ENCODE assay signal across 22 cellular contexts in the genomic region with DNA sequence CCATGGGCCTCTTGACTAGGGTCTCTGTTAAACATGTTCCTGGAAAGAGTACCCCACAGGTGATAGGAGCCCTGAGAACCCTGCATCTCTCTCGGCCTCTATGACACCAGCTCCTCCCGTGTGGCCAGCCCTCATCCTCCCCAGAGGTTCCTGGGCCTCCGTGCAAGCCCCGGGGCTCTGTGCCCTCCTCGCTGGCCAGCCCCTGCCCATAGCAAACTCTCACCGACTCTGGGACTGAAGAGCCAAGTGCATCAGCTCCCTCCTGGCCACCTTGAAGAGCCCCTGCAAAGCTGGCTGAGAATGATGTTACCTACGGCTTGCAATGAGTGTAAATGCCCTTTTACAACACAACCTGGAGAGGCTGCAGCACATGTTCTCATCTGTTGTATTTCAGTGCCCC.
DNase-seq lines count a peak whose midpoint lies in the region; ATAC-seq and TF ChIP-seq lines count a peak whose summit lies in the region.
"Had no signal": no experiment of that assay in that cellular context is flagged by ENCODE, and none has a peak within 500 bp of the region (broad histone marks: within the 10 kb centered on the region; RNA-seq: fewer than 3 reads in every experiment).

No MANE protein-coding gene starts in this region.

- no peaks in the 10 kb centered on the region for H3K36me3 Mint-ChIP-seq in dendritic cell treated with granulocyte-macrophage colony-stimulating factor and Interleukin-4, amounts not matched to agents 40 ng/mL and 50 ng/mL, for 4 days (ENCODE audit: low read depth)
- H3K36me3 Mint-ChIP-seq in activated CD4-positive, alpha-beta T cell treated with anti-CD3 and anti-CD28 coated beads, Interleukin-2, amount 10 ng/mL, durations not matched to agents 7 days and 5 days (ENCODE audit: low read depth), result no peaks in the 10 kb centered on the region
- H3K36me3 Mint-ChIP-seq: CD14-positive monocyte; CD8-positive, alpha-beta memory T cell had no signal

- CTCF ChIA-PET in activated CD4-positive, alpha-beta T cell treated with anti-CD3 and anti-CD28 coated beads, Interleukin-2, amount 10 ng/mL, durations not matched to agents 7 days and 5 days (lab: Charles Lee), result interaction anchor here (0.5 to 0.6 kb wide), 2 partner anchors 28 to 811 kb away, joined by 3 to 4 read pairs; no protein-coding TSS in a partner anchor

- H3K9me3 Mint-ChIP-seq in dendritic cell treated with granulocyte-macrophage colony-stimulating factor and Interleukin-4, amounts not matched to agents 40 ng/mL and 50 ng/mL, for 4 days, result no peaks in the 10 kb centered on the region
- H3K9me3 Mint-ChIP-seq in activated CD4-positive, alpha-beta T cell treated with anti-CD3 and anti-CD28 coated beads, Interleukin-2, amount 10 ng/mL, durations not matched to agents 7 days and 5 days, result no peaks in the 10 kb centered on the region
- H3K9me3 Mint-ChIP-seq: CD14-positive monocyte; CD4-positive, alpha-beta T cell; CD8-positive, alpha-beta memory T cell had no signal

- H3K27ac Mint-ChIP-seq in dendritic cell treated with granulocyte-macrophage colony-stimulating factor and Interleukin-4, amounts not matched to agents 40 ng/mL and 50 ng/mL, for 4 days, result peak overlapping the region; percentile 5
- no peak overlapping the region for H3K27ac Mint-ChIP-seq in activated CD4-positive, alpha-beta T cell treated with anti-CD3 and anti-CD28 coated beads, Interleukin-2, amount 10 ng/mL, durations not matched to agents 7 days and 5 days
- H3K27ac Mint-ChIP-seq: CD14-positive monocyte; CD4-positive, alpha-beta T cell; CD8-positive, alpha-beta memory T cell had no signal

- H3K27me3 Mint-ChIP-seq in dendritic cell treated with granulocyte-macrophage colony-stimulating factor and Interleukin-4, amounts not matched to agents 40 ng/mL and 50 ng/mL, for 4 days, result peaks cover 15% of the 10 kb centered on the region
- peaks cover 17% of the 10 kb centered on the region for H3K27me3 Mint-ChIP-seq in activated CD4-positive, alpha-beta T cell treated with anti-CD3 and anti-CD28 coated beads, Interleukin-2, amount 10 ng/mL, durations not matched to agents 7 days and 5 days

- H3K4me1 Mint-ChIP-seq in dendritic cell treated with granulocyte-macrophage colony-stimulating factor and Interleukin-4, amounts not matched to agents 40 ng/mL and 50 ng/mL, for 4 days (ENCODE audit: low read depth), result peaks cover 8% of the 10 kb centered on the region
- H3K4me1 Mint-ChIP-seq in activated CD4-positive, alpha-beta T cell treated with anti-CD3 and anti-CD28 coated beads, Interleukin-2, amount 10 ng/mL, durations not matched to agents 7 days and 5 days, result peaks cover 7% of the 10 kb centered on the region
- H3K4me1 Mint-ChIP-seq: CD8-positive, alpha-beta memory T cell had no signal

- DNase-seq in GM13977 (ENCODE audit: low spot score) (no peak), posterior vena cava (ENCODE audit: low spot score) (peak; percentile 64)
- no peak for DNase-seq in activated CD4-positive, alpha-beta T cell treated with anti-CD3 and anti-CD28 coated beads, Interleukin-2, amount 50 U/mL, for 1 hour
- DNase-seq in activated CD4-positive, alpha-beta T cell treated with anti-CD3 and anti-CD28 coated beads, Interleukin-2, amount 10 ng/mL, durations not matched to agents 7 days and 5 days, result no peak
- DNase-seq: 8988T; ACHN; AML-193; BE2C; CD4-positive, alpha-beta T cell; CD8-positive, alpha-beta memory T cell; DMS 273 treated with DMSO at 0.1 percent for 48 hours; DMS79; EL; GDM1; GM23248; H7; HCEC 1CT had no signal

- intact Hi-C loops in dendritic cell treated with granulocyte-macrophage colony-stimulating factor and Interleukin-4, amounts not matched to agents 40 ng/mL and 50 ng/mL, for 4 days (cut with micrococcal nuclease), result loop anchor here (5.0 to 10.0 kb wide), 3 partner anchors 61 to 808 kb away; no protein-coding TSS in a partner anchor
- intact Hi-C loops in posterior vena cava (cut with DNase I), result no loop called here

- in situ Hi-C loops in GM13977 (cut with MboI; ENCODE audit: low pct_unique_long_range_greater_than_20kb, low sequenced_read_pairs, unreplicated experiment), result no loop called here

- ATAC-seq in GM18907 (IDR thresholded peaks at IDR 0.05; ENCODE audit: unreplicated experiment), result no peak
- ATAC-seq: A549, GM12878 had no signal

- peak; percentile 7 for TF ChIP-seq CTCF in GM13977 (IDR thresholded peaks at IDR 0.05; ENCODE audit: extremely low read depth, insufficient read depth, missing control alignments)

- POLR2A ChIA-PET in activated CD4-positive, alpha-beta T cell treated with anti-CD3 and anti-CD28 coated beads, Interleukin-2, amount 10 ng/mL, durations not matched to agents 7 days and 5 days (lab: Charles Lee), result no interaction called here

- H3K4me3 Mint-ChIP-seq in dendritic cell treated with granulocyte-macrophage colony-stimulating factor and Interleukin-4, amounts not matched to agents 40 ng/mL and 50 ng/mL, for 4 days, result no peak overlapping the region
- H3K4me3 Mint-ChIP-seq in activated CD4-positive, alpha-beta T cell treated with anti-CD3 and anti-CD28 coated beads, Interleukin-2, amount 10 ng/mL, durations not matched to agents 7 days and 5 days, result no peak overlapping the region
- H3K4me3 Mint-ChIP-seq: CD14-positive monocyte; CD4-positive, alpha-beta T cell; CD8-positive, alpha-beta memory T cell had no signal
